ENCODE assay signal across 28 cellular contexts in the genomic region with DNA sequence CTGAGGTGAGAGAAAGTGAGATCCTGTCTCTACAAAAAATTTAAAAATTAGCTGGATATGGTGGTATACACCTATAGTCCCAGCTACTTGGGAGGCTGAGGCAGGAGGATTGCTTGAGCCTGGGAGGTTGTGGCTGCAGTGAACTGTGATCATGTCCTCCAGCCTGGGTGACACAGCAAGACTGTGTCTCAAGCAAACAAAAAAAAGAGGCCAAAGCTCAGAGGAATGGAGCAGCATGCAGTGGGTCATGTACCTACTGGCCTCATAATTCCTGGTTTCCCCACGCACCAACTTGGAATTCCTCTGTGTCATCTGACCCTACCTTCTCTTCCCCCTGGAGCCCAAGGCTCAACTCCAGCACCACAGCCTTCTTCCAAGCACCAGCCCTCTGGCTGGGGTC.
"Had no signal": no experiment of that assay in that cellular context is flagged by ENCODE, and none has a peak within 500 bp of the region (broad histone marks: within the 10 kb centered on the region; RNA-seq: fewer than 3 reads in every experiment).

No MANE protein-coding gene starts in this region.

- H3K4me3 ChIP-seq: heart right ventricle, hepatocyte, left ventricle myocardium inferior, lower lobe of right lung, neural progenitor cell, prostate gland, stomach, testis, tibial artery, upper lobe of right lung had no signal

- DNase-seq: heart right ventricle; kidney glomerular epithelial cell; left cardiac atrium; left ventricle myocardium inferior; lower lobe of right lung; mammary epithelial cell; mesenchymal stem cell; naive B cell; natural killer cell; nephron progenitor cell; occipital lobe; retina; right cardiac atrium; stimulated activated CD4-positive, alpha-beta T cell treated with anti-CD3 and anti-CD28 coated beads, Interleukin-12 subunit alpha, Interleukin-12 subunit beta, amount 100 ng/mL, for 4 hours; stimulated activated CD4-positive, alpha-beta T cell treated with anti-CD3 and anti-CD28 coated beads, Interleukin-15, amount 100 ng/mL, for 24 hours; stimulated activated CD4-positive, alpha-beta T cell treated with anti-CD3 and anti-CD28 coated beads, Interleukin-2, amount 100 ng/mL, for 24 hours; stimulated activated CD4-positive, alpha-beta T cell treated with anti-CD3 and anti-CD28 coated beads, Interleukin-4, amount 100 ng/mL, for 1 hour; stimulated activated naive B cell treated with anti-CD40 and anti-IgM and Interleukin-4, amounts not matched to agents 10 μg/mL and 1 μg/mL and 100 μg/mL, for 72 hours; stimulated activated naive CD8-positive, alpha-beta T cell treated with anti-CD3 and anti-CD28 coated beads, Interleukin-15, Interleukin-2, amounts not matched to agents 100 U/mL and 50 U/mL, for 24 hours; stomach; testis; tibial artery; trophoblast cell; upper lobe of right lung had no signal

- H3K79me2 ChIP-seq: hepatocyte had no signal

- H3K4me1 ChIP-seq: lower lobe of right lung, prostate gland, stomach, testis, upper lobe of right lung had no signal

- H3K4me2 ChIP-seq: hepatocyte, neural progenitor cell had no signal

- ATAC-seq: heart right ventricle; lower lobe of right lung; natural killer cell; right cardiac atrium; stimulated activated naive B cell treated with anti-CD40 and anti-IgM and Interleukin-4, amounts not matched to agents 10 μg/mL and 1 μg/mL and 100 μg/mL, for 72 hours; stimulated activated naive CD8-positive, alpha-beta T cell treated with anti-CD3 and anti-CD28 coated beads, Interleukin-15, Interleukin-2, amounts not matched to agents 100 U/mL and 50 U/mL, for 24 hours; upper lobe of right lung had no signal

- H3K27ac ChIP-seq: heart right ventricle, hepatocyte, left ventricle myocardium inferior, lower lobe of right lung, neural progenitor cell, neutrophil, prostate gland, stomach, testis, tibial artery, upper lobe of right lung had no signal

- H3K27me3 ChIP-seq: heart right ventricle, neural progenitor cell, stomach, testis, upper lobe of right lung had no signal

- H3K9me3 ChIP-seq: heart right ventricle, left ventricle myocardium inferior, lower lobe of right lung, neutrophil, prostate gland, stomach, testis, tibial artery, upper lobe of right lung had no signal

- H3K9ac ChIP-seq: neural progenitor cell had no signal

- H2AFZ ChIP-seq: hepatocyte, neural progenitor cell had no signal

- H3K36me3 ChIP-seq: heart right ventricle, left ventricle myocardium inferior, lower lobe of right lung, neural progenitor cell, neutrophil, prostate gland, stomach, tibial artery, upper lobe of right lung had no signal
